ENCODE assay signal across 17 cellular contexts in genomic region chr18:50447952-50448351, GRCh38.
DNase-seq lines count a peak whose midpoint lies in the region.
"Had no signal": no experiment of that assay in that cellular context is flagged by ENCODE, and none has a peak within 500 bp of the region (broad histone marks: within the 10 kb centered on the region; RNA-seq: fewer than 3 reads in every experiment).

No MANE protein-coding gene starts in this region.

- H3K36me3 ChIP-seq in endocrine pancreas (ENCODE audit: control insufficient read depth, insufficient read depth, low read length), result no peaks in the 10 kb centered on the region
- H3K36me3 ChIP-seq: BE2C had no signal

- peak; percentile 74 to 94 for DNase-seq in NCI-H524 (lab: John Stamatoyannopoulos, UW)
- peak; percentile 72 for DNase-seq in NCI-H82 (lab: John Stamatoyannopoulos, UW)
- DNase-seq in middle frontal gyrus (ENCODE audit: extremely low spot score, low spot score), result no peak
- no peak for DNase-seq in SKM-1 (lab: John Stamatoyannopoulos, UW; ENCODE audit: unreplicated experiment)
- DNase-seq in NCI-H2196 (lab: John Stamatoyannopoulos, UW; ENCODE audit: unreplicated experiment), result no peak
- DNase-seq: ACHN; BE2C; C1 segment of cervical spinal cord; CD4-positive, CD25-positive, alpha-beta regulatory T cell; CD8-positive, alpha-beta memory T cell; COR-L47; DMS79 treated with DMSO at 0.1 percent for 48 hours; GF-D8; GOT3; H7; HFFc6 had no signal

- H3K4me1 ChIP-seq in endocrine pancreas (ENCODE audit: control insufficient read depth, insufficient read depth, low read length), result peaks cover 17% of the 10 kb centered on the region
- H3K4me1 ChIP-seq: BE2C had no signal

- H3K27me3 ChIP-seq in endocrine pancreas (ENCODE audit: control insufficient read depth, insufficient read depth, low read length), result no peaks in the 10 kb centered on the region
- H3K27me3 ChIP-seq: BE2C had no signal

- H3K9me3 ChIP-seq in endocrine pancreas (ENCODE audit: control insufficient read depth, low read length), result no peaks in the 10 kb centered on the region
- H3K9me3 ChIP-seq: BE2C had no signal

- peak overlapping the region; percentile 0 for H3K4me3 ChIP-seq in endocrine pancreas (ENCODE audit: control insufficient read depth, insufficient read depth, low read length)

- H3K9ac ChIP-seq in endocrine pancreas (ENCODE audit: control insufficient read depth, insufficient read depth, low read length), result no peak overlapping the region

Comparison
In these comparisons a context has a peak if more than half of its experiments do, and no peak if none do; other contexts are left out.
1. DNase-seq: peak in NCI-H524 (2 of 2) and NCI-H82 (single experiment); none in middle frontal gyrus (single experiment), SKM-1 (single experiment) and NCI-H2196 (single experiment).